Comparison of ENCODE assay signal across 1 cellular context in the genomic region with DNA sequence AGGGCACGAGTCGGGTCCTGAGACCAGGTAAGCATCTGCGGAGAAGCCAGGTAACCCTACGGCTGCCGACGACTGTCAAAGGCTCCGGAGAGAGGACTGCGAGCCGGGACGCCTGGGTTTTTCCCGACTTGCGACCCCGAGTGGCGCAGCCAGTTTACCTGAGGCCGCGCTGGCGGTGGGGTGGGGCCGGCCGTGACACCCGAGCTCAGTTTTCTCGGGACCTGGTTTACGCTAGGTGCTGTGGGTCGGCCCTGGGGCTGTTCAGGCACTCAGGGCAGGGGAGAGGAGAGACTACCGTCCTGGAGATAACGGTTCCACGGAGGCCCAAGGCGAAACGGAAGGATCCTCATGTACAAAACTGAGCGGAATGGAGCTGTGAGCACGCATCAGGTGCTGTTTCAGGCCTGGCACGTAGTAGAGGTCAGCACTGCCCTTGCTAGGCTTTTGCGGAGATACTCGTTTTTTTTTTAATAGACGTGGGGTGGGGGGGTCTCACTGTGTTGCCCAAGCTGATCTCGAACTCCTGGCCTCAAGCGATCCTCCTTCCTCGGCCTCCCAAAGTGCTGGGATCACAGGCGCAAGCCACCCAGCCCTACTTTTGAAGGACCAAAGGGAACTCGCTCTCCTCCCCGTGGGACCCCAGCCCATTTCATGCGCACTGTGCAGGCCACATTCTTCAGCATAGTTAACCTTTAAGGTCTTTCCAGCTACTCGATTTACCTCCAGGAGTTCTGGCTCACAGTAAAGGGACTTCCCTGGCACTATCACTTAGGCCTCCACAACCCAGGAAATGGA.
TF ChIP-seq lines count a peak whose summit lies in the region.

No MANE protein-coding gene starts in this region.

TF ChIP-seq in GM12878, 131 proteins besides CTCF, POLR2A, EP300 and RAD21 (continues in another document):
- TF ChIP-seq RB1 (IDR thresholded peaks at IDR 0.05; ENCODE audit: borderline replicate concordance) (peak; percentile 35; the same call in 1 of the 2 replicates), KLF5 (IDR thresholded peaks at IDR 0.05; ENCODE audit: partially characterized antibody) (no peak), PAX5 (IDR thresholded peaks at IDR 0.05; ENCODE audit: borderline replicate concordance, low read depth, low read length) (no peak), RFX5 (IDR thresholded peaks at IDR 0.05; ENCODE audit: low read depth, low read length) (no peak), POLR2AphosphoS2 (IDR thresholded peaks at IDR 0.05; ENCODE audit: low read depth, low read length) (no peak), ZNF622 (IDR thresholded peaks at IDR 0.05) (no peak), STAT1 (conservative IDR thresholded peaks at IDR 0.05) (0 out of 2 replicates have a peak, but pooled peaks have one; percentile 52), IKZF1 (conservative IDR thresholded peaks at IDR 0.05) (no peak), POLR2AphosphoS5 (IDR thresholded peaks at IDR 0.05; ENCODE audit: low read length) (no peak), KDM1A (IDR thresholded peaks at IDR 0.05; ENCODE audit: borderline replicate concordance) (no peak), LARP7 (IDR thresholded peaks at IDR 0.05) (no peak; the same call in 1 of the 2 replicates), MTA2 (IDR thresholded peaks at IDR 0.05; ENCODE audit: low read depth) (no peak), NR2C1 (IDR thresholded peaks at IDR 0.05) (no peak), SP1 (IDR thresholded peaks at IDR 0.05; ENCODE audit: low read depth, low read length) (no peak), PML (IDR thresholded peaks at IDR 0.05; ENCODE audit: low read length) (no peak; the same call in 1 of the 2 replicates), BHLHE40 (IDR thresholded peaks at IDR 0.05; ENCODE audit: borderline replicate concordance in 1 of 2, low read depth in 2 of 2, low read length in 1 of 2) (peak in 1 of 2 experiments; percentile 59; a peak in 1 of 4 replicates), NFXL1 (IDR thresholded peaks at IDR 0.05; ENCODE audit: borderline replicate concordance) (no peak), BACH1 (IDR thresholded peaks at IDR 0.05; ENCODE audit: borderline replicate concordance) (0 out of 2 replicates have a peak, but pooled peaks have one; percentile 33), SUZ12 (IDR thresholded peaks at IDR 0.05; ENCODE audit: unreplicated experiment) (no peak), FOXK2 (IDR thresholded peaks at IDR 0.05) (no peak), KAT2A (conservative IDR thresholded peaks at IDR 0.05; ENCODE audit: control insufficient read depth, low read depth, low read length) (no peak), GATAD2B (conservative IDR thresholded peaks at IDR 0.05; ENCODE audit: low read depth) (0 out of 2 replicates have a peak, but pooled peaks have one; percentile 29)
- TF ChIP-seq, protein P1, sequence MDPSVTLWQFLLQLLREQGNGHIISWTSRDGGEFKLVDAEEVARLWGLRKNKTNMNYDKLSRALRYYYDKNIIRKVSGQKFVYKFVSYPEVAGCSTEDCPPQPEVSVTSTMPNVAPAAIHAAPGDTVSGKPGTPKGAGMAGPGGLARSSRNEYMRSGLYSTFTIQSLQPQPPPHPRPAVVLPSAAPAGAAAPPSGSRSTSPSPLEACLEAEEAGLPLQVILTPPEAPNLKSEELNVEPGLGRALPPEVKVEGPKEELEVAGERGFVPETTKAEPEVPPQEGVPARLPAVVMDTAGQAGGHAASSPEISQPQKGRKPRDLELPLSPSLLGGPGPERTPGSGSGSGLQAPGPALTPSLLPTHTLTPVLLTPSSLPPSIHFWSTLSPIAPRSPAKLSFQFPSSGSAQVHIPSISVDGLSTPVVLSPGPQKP (IDR thresholded peaks at IDR 0.05; ENCODE audit: low read depth, low read length): no peak
- TF ChIP-seq, protein P2, sequence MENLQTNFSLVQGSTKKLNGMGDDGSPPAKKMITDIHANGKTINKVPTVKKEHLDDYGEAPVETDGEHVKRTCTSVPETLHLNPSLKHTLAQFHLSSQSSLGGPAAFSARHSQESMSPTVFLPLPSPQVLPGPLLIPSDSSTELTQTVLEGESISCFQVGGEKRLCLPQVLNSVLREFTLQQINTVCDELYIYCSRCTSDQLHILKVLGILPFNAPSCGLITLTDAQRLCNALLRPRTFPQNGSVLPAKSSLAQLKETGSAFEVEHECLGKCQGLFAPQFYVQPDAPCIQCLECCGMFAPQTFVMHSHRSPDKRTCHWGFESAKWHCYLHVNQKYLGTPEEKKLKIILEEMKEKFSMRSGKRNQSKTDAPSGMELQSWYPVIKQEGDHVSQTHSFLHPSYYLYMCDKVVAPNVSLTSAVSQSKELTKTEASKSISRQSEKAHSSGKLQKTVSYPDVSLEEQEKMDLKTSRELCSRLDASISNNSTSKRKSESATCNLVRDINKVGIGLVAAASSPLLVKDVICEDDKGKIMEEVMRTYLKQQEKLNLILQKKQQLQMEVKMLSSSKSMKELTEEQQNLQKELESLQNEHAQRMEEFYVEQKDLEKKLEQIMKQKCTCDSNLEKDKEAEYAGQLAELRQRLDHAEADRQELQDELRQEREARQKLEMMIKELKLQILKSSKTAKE (IDR thresholded peaks at IDR 0.05; ENCODE audit: low read depth, poor library complexity, severe bottlenecking): no peak
- TF ChIP-seq, protein P3, sequence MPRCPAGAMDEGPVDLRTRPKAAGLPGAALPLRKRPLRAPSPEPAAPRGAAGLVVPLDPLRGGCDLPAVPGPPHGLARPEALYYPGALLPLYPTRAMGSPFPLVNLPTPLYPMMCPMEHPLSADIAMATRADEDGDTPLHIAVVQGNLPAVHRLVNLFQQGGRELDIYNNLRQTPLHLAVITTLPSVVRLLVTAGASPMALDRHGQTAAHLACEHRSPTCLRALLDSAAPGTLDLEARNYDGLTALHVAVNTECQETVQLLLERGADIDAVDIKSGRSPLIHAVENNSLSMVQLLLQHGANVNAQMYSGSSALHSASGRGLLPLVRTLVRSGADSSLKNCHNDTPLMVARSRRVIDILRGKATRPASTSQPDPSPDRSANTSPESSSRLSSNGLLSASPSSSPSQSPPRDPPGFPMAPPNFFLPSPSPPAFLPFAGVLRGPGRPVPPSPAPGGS (IDR thresholded peaks at IDR 0.05; ENCODE audit: borderline replicate concordance, insufficient read depth, low read depth, low read length, poor library complexity, severe bottlenecking): no peak
- TF ChIP-seq, protein P4, sequence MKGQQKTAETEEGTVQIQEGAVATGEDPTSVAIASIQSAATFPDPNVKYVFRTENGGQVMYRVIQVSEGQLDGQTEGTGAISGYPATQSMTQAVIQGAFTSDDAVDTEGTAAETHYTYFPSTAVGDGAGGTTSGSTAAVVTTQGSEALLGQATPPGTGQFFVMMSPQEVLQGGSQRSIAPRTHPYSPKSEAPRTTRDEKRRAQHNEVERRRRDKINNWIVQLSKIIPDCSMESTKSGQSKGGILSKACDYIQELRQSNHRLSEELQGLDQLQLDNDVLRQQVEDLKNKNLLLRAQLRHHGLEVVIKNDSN (IDR thresholded peaks at IDR 0.05; ENCODE audit: borderline replicate concordance, extremely low read length, insufficient read depth, low read depth, low read length): no peak
- TF ChIP-seq, protein P5, sequence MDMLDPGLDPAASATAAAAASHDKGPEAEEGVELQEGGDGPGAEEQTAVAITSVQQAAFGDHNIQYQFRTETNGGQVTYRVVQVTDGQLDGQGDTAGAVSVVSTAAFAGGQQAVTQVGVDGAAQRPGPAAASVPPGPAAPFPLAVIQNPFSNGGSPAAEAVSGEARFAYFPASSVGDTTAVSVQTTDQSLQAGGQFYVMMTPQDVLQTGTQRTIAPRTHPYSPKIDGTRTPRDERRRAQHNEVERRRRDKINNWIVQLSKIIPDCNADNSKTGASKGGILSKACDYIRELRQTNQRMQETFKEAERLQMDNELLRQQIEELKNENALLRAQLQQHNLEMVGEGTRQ (IDR thresholded peaks at IDR 0.05; ENCODE audit: borderline replicate concordance, low read depth, low read length): no peak
- TF ChIP-seq, protein P6, sequence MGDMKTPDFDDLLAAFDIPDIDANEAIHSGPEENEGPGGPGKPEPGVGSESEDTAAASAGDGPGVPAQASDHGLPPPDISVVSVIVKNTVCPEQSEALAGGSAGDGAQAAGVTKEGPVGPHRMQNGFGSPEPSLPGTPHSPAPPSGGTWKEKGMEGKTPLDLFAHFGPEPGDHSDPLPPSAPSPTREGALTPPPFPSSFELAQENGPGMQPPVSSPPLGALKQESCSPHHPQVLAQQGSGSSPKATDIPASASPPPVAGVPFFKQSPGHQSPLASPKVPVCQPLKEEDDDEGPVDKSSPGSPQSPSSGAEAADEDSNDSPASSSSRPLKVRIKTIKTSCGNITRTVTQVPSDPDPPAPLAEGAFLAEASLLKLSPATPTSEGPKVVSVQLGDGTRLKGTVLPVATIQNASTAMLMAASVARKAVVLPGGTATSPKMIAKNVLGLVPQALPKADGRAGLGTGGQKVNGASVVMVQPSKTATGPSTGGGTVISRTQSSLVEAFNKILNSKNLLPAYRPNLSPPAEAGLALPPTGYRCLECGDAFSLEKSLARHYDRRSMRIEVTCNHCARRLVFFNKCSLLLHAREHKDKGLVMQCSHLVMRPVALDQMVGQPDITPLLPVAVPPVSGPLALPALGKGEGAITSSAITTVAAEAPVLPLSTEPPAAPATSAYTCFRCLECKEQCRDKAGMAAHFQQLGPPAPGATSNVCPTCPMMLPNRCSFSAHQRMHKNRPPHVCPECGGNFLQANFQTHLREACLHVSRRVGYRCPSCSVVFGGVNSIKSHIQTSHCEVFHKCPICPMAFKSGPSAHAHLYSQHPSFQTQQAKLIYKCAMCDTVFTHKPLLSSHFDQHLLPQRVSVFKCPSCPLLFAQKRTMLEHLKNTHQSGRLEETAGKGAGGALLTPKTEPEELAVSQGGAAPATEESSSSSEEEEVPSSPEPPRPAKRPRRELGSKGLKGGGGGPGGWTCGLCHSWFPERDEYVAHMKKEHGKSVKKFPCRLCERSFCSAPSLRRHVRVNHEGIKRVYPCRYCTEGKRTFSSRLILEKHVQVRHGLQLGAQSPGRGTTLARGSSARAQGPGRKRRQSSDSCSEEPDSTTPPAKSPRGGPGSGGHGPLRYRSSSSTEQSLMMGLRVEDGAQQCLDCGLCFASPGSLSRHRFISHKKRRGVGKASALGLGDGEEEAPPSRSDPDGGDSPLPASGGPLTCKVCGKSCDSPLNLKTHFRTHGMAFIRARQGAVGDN (IDR thresholded peaks at IDR 0.05): no peak
- TF ChIP-seq, protein P7, sequence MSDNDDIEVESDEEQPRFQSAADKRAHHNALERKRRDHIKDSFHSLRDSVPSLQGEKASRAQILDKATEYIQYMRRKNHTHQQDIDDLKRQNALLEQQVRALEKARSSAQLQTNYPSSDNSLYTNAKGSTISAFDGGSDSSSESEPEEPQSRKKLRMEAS (IDR thresholded peaks at IDR 0.05; ENCODE audit: low read depth, low read length): no peak
- TF ChIP-seq, protein P8, sequence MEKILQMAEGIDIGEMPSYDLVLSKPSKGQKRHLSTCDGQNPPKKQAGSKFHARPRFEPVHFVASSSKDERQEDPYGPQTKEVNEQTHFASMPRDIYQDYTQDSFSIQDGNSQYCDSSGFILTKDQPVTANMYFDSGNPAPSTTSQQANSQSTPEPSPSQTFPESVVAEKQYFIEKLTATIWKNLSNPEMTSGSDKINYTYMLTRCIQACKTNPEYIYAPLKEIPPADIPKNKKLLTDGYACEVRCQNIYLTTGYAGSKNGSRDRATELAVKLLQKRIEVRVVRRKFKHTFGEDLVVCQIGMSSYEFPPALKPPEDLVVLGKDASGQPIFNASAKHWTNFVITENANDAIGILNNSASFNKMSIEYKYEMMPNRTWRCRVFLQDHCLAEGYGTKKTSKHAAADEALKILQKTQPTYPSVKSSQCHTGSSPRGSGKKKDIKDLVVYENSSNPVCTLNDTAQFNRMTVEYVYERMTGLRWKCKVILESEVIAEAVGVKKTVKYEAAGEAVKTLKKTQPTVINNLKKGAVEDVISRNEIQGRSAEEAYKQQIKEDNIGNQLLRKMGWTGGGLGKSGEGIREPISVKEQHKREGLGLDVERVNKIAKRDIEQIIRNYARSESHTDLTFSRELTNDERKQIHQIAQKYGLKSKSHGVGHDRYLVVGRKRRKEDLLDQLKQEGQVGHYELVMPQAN (conservative IDR thresholded peaks at IDR 0.05): peak; percentile 60
- TF ChIP-seq, protein P9, sequence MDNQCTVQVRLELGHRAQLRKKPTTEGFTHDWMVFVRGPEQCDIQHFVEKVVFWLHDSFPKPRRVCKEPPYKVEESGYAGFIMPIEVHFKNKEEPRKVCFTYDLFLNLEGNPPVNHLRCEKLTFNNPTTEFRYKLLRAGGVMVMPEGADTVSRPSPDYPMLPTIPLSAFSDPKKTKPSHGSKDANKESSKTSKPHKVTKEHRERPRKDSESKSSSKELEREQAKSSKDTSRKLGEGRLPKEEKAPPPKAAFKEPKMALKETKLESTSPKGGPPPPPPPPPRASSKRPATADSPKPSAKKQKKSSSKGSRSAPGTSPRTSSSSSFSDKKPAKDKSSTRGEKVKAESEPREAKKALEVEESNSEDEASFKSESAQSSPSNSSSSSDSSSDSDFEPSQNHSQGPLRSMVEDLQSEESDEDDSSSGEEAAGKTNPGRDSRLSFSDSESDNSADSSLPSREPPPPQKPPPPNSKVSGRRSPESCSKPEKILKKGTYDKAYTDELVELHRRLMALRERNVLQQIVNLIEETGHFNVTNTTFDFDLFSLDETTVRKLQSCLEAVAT (IDR thresholded peaks at IDR 0.05): peak; percentile 60; the same call in 1 of the 2 replicates
- TF ChIP-seq, protein P10, sequence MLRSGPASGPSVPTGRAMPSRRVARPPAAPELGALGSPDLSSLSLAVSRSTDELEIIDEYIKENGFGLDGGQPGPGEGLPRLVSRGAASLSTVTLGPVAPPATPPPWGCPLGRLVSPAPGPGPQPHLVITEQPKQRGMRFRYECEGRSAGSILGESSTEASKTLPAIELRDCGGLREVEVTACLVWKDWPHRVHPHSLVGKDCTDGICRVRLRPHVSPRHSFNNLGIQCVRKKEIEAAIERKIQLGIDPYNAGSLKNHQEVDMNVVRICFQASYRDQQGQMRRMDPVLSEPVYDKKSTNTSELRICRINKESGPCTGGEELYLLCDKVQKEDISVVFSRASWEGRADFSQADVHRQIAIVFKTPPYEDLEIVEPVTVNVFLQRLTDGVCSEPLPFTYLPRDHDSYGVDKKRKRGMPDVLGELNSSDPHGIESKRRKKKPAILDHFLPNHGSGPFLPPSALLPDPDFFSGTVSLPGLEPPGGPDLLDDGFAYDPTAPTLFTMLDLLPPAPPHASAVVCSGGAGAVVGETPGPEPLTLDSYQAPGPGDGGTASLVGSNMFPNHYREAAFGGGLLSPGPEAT (IDR thresholded peaks at IDR 0.05; ENCODE audit: low read depth): no peak
- TF ChIP-seq, protein P11, sequence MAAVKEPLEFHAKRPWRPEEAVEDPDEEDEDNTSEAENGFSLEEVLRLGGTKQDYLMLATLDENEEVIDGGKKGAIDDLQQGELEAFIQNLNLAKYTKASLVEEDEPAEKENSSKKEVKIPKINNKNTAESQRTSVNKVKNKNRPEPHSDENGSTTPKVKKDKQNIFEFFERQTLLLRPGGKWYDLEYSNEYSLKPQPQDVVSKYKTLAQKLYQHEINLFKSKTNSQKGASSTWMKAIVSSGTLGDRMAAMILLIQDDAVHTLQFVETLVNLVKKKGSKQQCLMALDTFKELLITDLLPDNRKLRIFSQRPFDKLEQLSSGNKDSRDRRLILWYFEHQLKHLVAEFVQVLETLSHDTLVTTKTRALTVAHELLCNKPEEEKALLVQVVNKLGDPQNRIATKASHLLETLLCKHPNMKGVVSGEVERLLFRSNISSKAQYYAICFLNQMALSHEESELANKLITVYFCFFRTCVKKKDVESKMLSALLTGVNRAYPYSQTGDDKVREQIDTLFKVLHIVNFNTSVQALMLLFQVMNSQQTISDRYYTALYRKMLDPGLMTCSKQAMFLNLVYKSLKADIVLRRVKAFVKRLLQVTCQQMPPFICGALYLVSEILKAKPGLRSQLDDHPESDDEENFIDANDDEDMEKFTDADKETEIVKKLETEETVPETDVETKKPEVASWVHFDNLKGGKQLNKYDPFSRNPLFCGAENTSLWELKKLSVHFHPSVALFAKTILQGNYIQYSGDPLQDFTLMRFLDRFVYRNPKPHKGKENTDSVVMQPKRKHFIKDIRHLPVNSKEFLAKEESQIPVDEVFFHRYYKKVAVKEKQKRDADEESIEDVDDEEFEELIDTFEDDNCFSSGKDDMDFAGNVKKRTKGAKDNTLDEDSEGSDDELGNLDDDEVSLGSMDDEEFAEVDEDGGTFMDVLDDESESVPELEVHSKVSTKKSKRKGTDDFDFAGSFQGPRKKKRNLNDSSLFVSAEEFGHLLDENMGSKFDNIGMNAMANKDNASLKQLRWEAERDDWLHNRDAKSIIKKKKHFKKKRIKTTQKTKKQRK (IDR thresholded peaks at IDR 0.05; ENCODE audit: low read depth, low read length): no peak
